In genomic region chr6:143325379-143326140, GRCh38 we compare ENCODE assay signal across 1 cellular context.
TF ChIP-seq lines count a peak whose summit lies in the region.

No MANE protein-coding gene starts in this region.

TF ChIP-seq in HCT116, 20 proteins besides CTCF, POLR2A, EP300 and RAD21:
- TF ChIP-seq REST (IDR thresholded peaks at IDR 0.05; ENCODE audit: low read depth) (no peak), FOSL1 (IDR thresholded peaks at IDR 0.05; ENCODE audit: low read depth) (0 out of 2 replicates have a peak, but pooled peaks have one; percentile 15)
